ENCODE assay signal across 1 cellular context in the genomic region with DNA sequence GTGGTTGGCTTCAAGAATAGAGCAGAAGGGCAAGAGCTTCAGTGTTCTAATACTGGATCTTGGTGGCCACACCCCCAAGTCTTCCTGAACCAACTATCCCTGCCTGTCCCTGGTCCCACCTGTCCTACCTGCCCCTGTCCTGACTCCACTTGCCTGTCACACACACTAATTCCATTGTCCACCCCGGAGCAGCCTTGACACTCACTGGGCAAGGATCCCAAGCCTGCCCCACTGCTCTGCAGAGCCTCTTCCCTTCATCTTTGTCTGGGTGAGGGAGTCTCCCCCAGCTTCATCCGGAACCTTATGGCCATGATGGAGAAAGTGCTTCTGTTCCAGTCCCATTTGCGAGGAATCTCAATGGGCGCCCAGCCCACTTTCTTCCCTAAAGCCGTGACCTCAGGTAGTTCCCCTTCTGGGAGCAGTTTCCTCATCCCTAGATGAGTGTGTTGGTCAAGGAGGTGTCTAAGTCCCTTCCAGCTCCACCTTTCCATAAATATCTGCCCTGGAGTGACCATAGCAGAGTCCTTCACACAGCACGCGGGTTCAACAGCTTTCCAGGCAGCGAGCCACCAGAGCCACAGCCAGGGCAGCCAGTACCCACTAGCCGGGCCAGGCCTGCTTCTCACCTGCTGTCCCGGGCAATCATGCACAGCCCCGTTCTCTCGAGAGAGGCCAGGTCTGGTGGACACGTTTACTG.
TF ChIP-seq lines count a peak whose summit lies in the region.

No MANE protein-coding gene starts in this region.

TF ChIP-seq in HepG2, 621 proteins besides CTCF, POLR2A, EP300 and RAD21 (continued from another document):
- TF ChIP-seq ZNF781 (CRISPR knock-in tag; IDR thresholded peaks at IDR 0.05; ENCODE audit: borderline replicate concordance, not compliant biosample characterization): no peak
- TF ChIP-seq SIX1 (CRISPR knock-in tag; IDR thresholded peaks at IDR 0.05; ENCODE audit: borderline replicate concordance): no peak
- TF ChIP-seq KDM5A (IDR thresholded peaks at IDR 0.05; ENCODE audit: borderline replicate concordance, low read length): no peak
TF ChIP-seq in HepG2: peak in this region for 0.
